Comparison of ENCODE assay signal across 15 cellular contexts in genomic region chr21:31538821-31539220, GRCh38.
"Had no signal": no experiment of that assay in that cellular context is flagged by ENCODE, and none has a peak within 500 bp of the region (broad histone marks: within the 10 kb centered on the region; RNA-seq: fewer than 3 reads in every experiment).

No MANE protein-coding gene starts in this region.

- ATAC-seq: gastrocnemius medialis; heart right ventricle; left lobe of liver; mucosa of descending colon; naive thymus-derived CD4-positive, alpha-beta T cell; stimulated activated memory B cell treated with anti-CD40 and anti-IgM and Interleukin-4, amounts not matched to agents 10 μg/mL and 1 μg/mL and 100 μg/mL, for 72 hours had no signal

- H3K27me3 ChIP-seq: ascending aorta, gastrocnemius medialis, neutrophil had no signal

- H3K4me3 ChIP-seq: ascending aorta, gastrocnemius medialis, heart right ventricle, mucosa of descending colon had no signal

- H3K4me1 ChIP-seq: ascending aorta, gastrocnemius medialis, heart right ventricle had no signal

- H3K4me1 Mint-ChIP-seq: naive thymus-derived CD4-positive, alpha-beta T cell; stimulated activated memory B cell treated with anti-CD40 and anti-IgM and Interleukin-4, amounts not matched to agents 10 μg/mL and 1 μg/mL and 100 μg/mL, for 72 hours had no signal

- DNase-seq: activated CD4-positive, alpha-beta T cell treated with anti-CD3 and anti-CD28 coated beads for 1 hour; activated CD4-positive, alpha-beta T cell treated with anti-CD3 and anti-CD28 coated beads, Interleukin-2, amount 50 U/mL, for 4 hours; activated naive CD4-positive, alpha-beta T cell treated with anti-CD3 and anti-CD28 coated beads for 36 hours; endodermal cell; gastrocnemius medialis; heart right ventricle; mucosa of descending colon; naive thymus-derived CD4-positive, alpha-beta T cell; retina; stimulated activated CD4-positive, alpha-beta T cell treated with anti-CD3 and anti-CD28 coated beads, Interleukin-2, amount 100 ng/mL, for 48 hours had no signal

- H3K9me3 Mint-ChIP-seq: activated naive CD4-positive, alpha-beta T cell treated with anti-CD3 and anti-CD28 coated beads for 36 hours; activated T-helper 2 cell treated with anti-CD3 and anti-CD28 coated beads, Interferon-gamma antibody, Interleukin-2, Interleukin-4, amounts not matched to agents 10 μg/mL and 5 μg/mL and 100 μg/mL, durations not matched to agents 14 hours and 24 hours and 36 hours; endodermal cell; naive thymus-derived CD4-positive, alpha-beta T cell; stimulated activated memory B cell treated with anti-CD40 and anti-IgM and Interleukin-4, amounts not matched to agents 10 μg/mL and 1 μg/mL and 100 μg/mL, for 72 hours had no signal

- H3K27ac ChIP-seq: ascending aorta, gastrocnemius medialis, heart right ventricle, neutrophil had no signal

- H3K4me3 Mint-ChIP-seq: activated naive CD4-positive, alpha-beta T cell treated with anti-CD3 and anti-CD28 coated beads for 36 hours; endodermal cell; naive thymus-derived CD4-positive, alpha-beta T cell; stimulated activated memory B cell treated with anti-CD40 and anti-IgM and Interleukin-4, amounts not matched to agents 10 μg/mL and 1 μg/mL and 100 μg/mL, for 72 hours had no signal

- H3K36me3 ChIP-seq: ascending aorta, gastrocnemius medialis, heart right ventricle, neutrophil had no signal

- H3K36me3 Mint-ChIP-seq: stimulated activated memory B cell treated with anti-CD40 and anti-IgM and Interleukin-4, amounts not matched to agents 10 μg/mL and 1 μg/mL and 100 μg/mL, for 72 hours had no signal

- H3K27me3 Mint-ChIP-seq: stimulated activated memory B cell treated with anti-CD40 and anti-IgM and Interleukin-4, amounts not matched to agents 10 μg/mL and 1 μg/mL and 100 μg/mL, for 72 hours had no signal

- H3K9me3 ChIP-seq: ascending aorta, gastrocnemius medialis, heart right ventricle, mucosa of descending colon, neutrophil had no signal

- H3K27ac Mint-ChIP-seq: activated naive CD4-positive, alpha-beta T cell treated with anti-CD3 and anti-CD28 coated beads for 36 hours; activated T-helper 2 cell treated with anti-CD3 and anti-CD28 coated beads, Interferon-gamma antibody, Interleukin-2, Interleukin-4, amounts not matched to agents 10 μg/mL and 5 μg/mL and 100 μg/mL, durations not matched to agents 14 hours and 24 hours and 36 hours; endodermal cell; naive thymus-derived CD4-positive, alpha-beta T cell; stimulated activated memory B cell treated with anti-CD40 and anti-IgM and Interleukin-4, amounts not matched to agents 10 μg/mL and 1 μg/mL and 100 μg/mL, for 72 hours had no signal
